11 cellular contexts compared by ENCODE assay signal in genomic region chr22:42990131-42990838, GRCh38. TPM values are rescaled to one million over a fixed set of nuclear protein-coding genes. Genes with fewer than 3 reads are reported as not detected.
DNase-seq lines count a peak whose midpoint lies in the region; ATAC-seq and TF ChIP-seq lines count a peak whose summit lies in the region.
"Had no signal": no experiment of that assay in that cellular context is flagged by ENCODE, and none has a peak within 500 bp of the region (broad histone marks: within the 10 kb centered on the region; RNA-seq: fewer than 3 reads in every experiment).

No MANE protein-coding gene starts in this region.

- POLR2A ChIA-PET in activated CD8-positive, alpha-beta T cell treated with anti-CD3 and anti-CD28 coated beads, Interleukin-2, amount 10 ng/mL, durations not matched to agents 7 days and 5 days (lab: Charles Lee): no interaction called here

- peak; percentile 83 for DNase-seq in ACHN
- DNase-seq in HFF-Myc (ENCODE audit: extremely low read depth, low read depth): no peak
- DNase-seq in amniotic stem cell (lab: John Stamatoyannopoulos, UW): peak; percentile 92
- DNase-seq in left lung: no peak
- no peak for DNase-seq in activated CD8-positive, alpha-beta T cell treated with anti-CD3 and anti-CD28 coated beads, Interleukin-2, amount 10 ng/mL, durations not matched to agents 7 days and 5 days
- DNase-seq in NCI-H1105 treated with DMSO at 0.1 percent for 48 hours (lab: John Stamatoyannopoulos, UW): no peak
- no peak for DNase-seq in central memory CD4-positive, alpha-beta T cell
- DNase-seq: activated gamma-delta T cell treated with Interleukin-2 at 50 U/mL for 16 hours had no signal

- TF ChIP-seq CTCF in HFF-Myc (IDR thresholded peaks at IDR 0.05; ENCODE audit: low read depth, low read length, missing control alignments) (peak; percentile 38), left lung (IDR thresholded peaks at IDR 0.05) (no peak)

- no peaks in the 10 kb centered on the region for H3K27me3 Mint-ChIP-seq in activated CD8-positive, alpha-beta T cell treated with anti-CD3 and anti-CD28 coated beads, Interleukin-2, amount 10 ng/mL, durations not matched to agents 7 days and 5 days (ENCODE audit: low read depth)
- H3K27me3 Mint-ChIP-seq: IgD-negative memory B cell had no signal

- no peak overlapping the region for H3K4me3 ChIP-seq in HFF-Myc (replicated peaks; ENCODE audit: low read depth, low read length)
- no peak overlapping the region for H3K4me3 ChIP-seq in left lung

- peak overlapping the region in 1 of 2 donors; percentile 11 for H3K27ac ChIP-seq in left lung

- H3K4me3 Mint-ChIP-seq in activated CD8-positive, alpha-beta T cell treated with anti-CD3 and anti-CD28 coated beads, Interleukin-2, amount 10 ng/mL, durations not matched to agents 7 days and 5 days: no peak overlapping the region
- H3K4me3 Mint-ChIP-seq: nephron had no signal

- peaks cover 7% of the 10 kb centered on the region for H3K36me3 Mint-ChIP-seq in activated CD8-positive, alpha-beta T cell treated with anti-CD3 and anti-CD28 coated beads, Interleukin-2, amount 10 ng/mL, durations not matched to agents 7 days and 5 days (ENCODE audit: low read depth)
- H3K36me3 Mint-ChIP-seq: IgD-negative memory B cell had no signal

- H3K9me3 ChIP-seq in left lung: no peaks in the 10 kb centered on the region

- in situ Hi-C loops in ACHN (cut with HindIII; ENCODE audit: low pct_ligation_motif_present, low pct_unique_long_range_greater_than_20kb, low sequenced_read_pairs): no loop called here

- CTCF ChIA-PET in activated CD8-positive, alpha-beta T cell treated with anti-CD3 and anti-CD28 coated beads, Interleukin-2, amount 10 ng/mL, durations not matched to agents 7 days and 5 days (lab: Charles Lee): interaction anchor here (0.9 to 1.3 kb wide), 3 partner anchors 11 to 123 kb away, joined by 3 to 4 read pairs (median 3); no protein-coding TSS in a partner anchor

- H3K9me3 Mint-ChIP-seq in activated CD8-positive, alpha-beta T cell treated with anti-CD3 and anti-CD28 coated beads, Interleukin-2, amount 10 ng/mL, durations not matched to agents 7 days and 5 days (ENCODE audit: insufficient read depth): no peaks in the 10 kb centered on the region
- H3K9me3 Mint-ChIP-seq: IgD-negative memory B cell, nephron had no signal

- H3K4me1 ChIP-seq in left lung: peaks cover 33 to 71% of the 10 kb centered on the region in 2 donors

- no peaks in the 10 kb centered on the region for H3K36me3 ChIP-seq in left lung

- no peaks in the 10 kb centered on the region for H3K4me1 Mint-ChIP-seq in activated CD8-positive, alpha-beta T cell treated with anti-CD3 and anti-CD28 coated beads, Interleukin-2, amount 10 ng/mL, durations not matched to agents 7 days and 5 days (ENCODE audit: low read depth)

- H3K27ac Mint-ChIP-seq in activated CD8-positive, alpha-beta T cell treated with anti-CD3 and anti-CD28 coated beads, Interleukin-2, amount 10 ng/mL, durations not matched to agents 7 days and 5 days: no peak overlapping the region
- H3K27ac Mint-ChIP-seq: nephron had no signal

- H3K27me3 ChIP-seq in left lung: no peaks in the 10 kb centered on the region

- ATAC-seq in left lung (peak; percentile 35), HG03196 (IDR thresholded peaks at IDR 0.05; ENCODE audit: unreplicated experiment) (no peak)
- ATAC-seq in activated CD8-positive, alpha-beta T cell treated with anti-CD3 and anti-CD28 coated beads, Interleukin-2, amount 10 ng/mL, durations not matched to agents 7 days and 5 days: no peak

- intact Hi-C loops in left lung (cut with DNase I): no loop called here

RNA-seq across cellular contexts. Expression of gene PACSIN2, which starts 24.7 kb away (rescaled TPM):
- total RNA-seq in left lung: 100 to 1,000 TPM; 119 to 149 TPM
- 10 to 100 TPM; 27.5 to 30.8 TPM for total RNA-seq in activated CD8-positive, alpha-beta T cell treated with anti-CD3 and anti-CD28 coated beads, Interleukin-2, amount 10 ng/mL, durations not matched to agents 7 days and 5 days

Comparison
In these comparisons a context has a peak if more than half of its experiments do, and no peak if none do; other contexts are left out.
1. DNase-seq: peak in ACHN (single experiment) and amniotic stem cell (single experiment); none in HFF-Myc (single experiment), left lung (0 of 2), activated CD8-positive, alpha-beta T cell treated with anti-CD3 and anti-CD28 coated beads, Interleukin-2, amount 10 ng/mL, durations not matched to agents 7 days and 5 days (single experiment), NCI-H1105 treated with DMSO at 0.1 percent for 48 hours (single experiment) and central memory CD4-positive, alpha-beta T cell (single experiment).